In the genomic region with DNA sequence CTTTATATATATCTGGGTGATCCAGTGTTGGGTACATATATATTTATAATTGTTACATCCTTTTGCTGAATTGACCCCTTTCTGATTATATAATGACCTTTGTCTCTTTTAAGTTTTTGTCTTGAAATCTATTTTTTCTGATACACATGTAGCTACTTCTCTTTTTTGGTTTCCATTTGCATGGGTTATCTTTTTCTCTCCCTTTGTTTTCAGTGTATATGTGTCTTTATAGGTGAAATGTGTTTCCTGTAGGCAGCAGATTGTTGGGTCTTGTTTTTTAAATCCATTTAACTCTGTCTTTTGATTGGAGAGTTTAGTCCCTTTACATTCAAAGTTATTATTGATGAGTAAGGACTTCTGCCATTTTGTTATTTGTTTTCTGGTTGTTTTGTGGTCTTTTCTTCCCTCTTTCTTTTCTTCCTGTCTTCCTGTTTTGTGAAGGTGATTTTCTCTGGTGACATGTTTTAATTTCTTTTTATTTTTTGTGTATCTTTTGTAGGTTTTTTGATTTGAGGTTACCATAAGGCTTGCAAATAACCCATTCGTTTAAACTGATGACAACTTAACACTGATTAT, we compare ENCODE assay signal across 25 cellular contexts.
"Had no signal": no experiment of that assay in that cellular context is flagged by ENCODE, and none has a peak within 500 bp of the region (broad histone marks: within the 10 kb centered on the region; RNA-seq: fewer than 3 reads in every experiment).

No MANE protein-coding gene starts in this region.

- H3K27ac ChIP-seq: left lung, thoracic aorta had no signal

- H3K27ac Mint-ChIP-seq: activated CD4-positive, alpha-beta T cell treated with anti-CD3 and anti-CD28 coated beads, Interleukin-2, amount 10 ng/mL, durations not matched to agents 7 days and 5 days; activated CD8-positive, alpha-beta T cell treated with anti-CD3 and anti-CD28 coated beads, Interleukin-2, amount 10 ng/mL, durations not matched to agents 7 days and 5 days; activated naive CD4-positive, alpha-beta T cell treated with anti-CD3 and anti-CD28 coated beads, Interleukin-2, amount 50 U/mL, for 72 hours; activated T-helper 17 cell treated with anti-CD3 and anti-CD28 coated beads, Interleukin-2, amount 50 U/mL, for 72 hours; naive thymus-derived CD4-positive, alpha-beta T cell; T-cell; type B pancreatic cell had no signal

- H3K27me3 ChIP-seq: left lung had no signal

- H3K4me1 Mint-ChIP-seq: activated T-helper 17 cell treated with anti-CD3 and anti-CD28 coated beads, Interleukin-2, amount 50 U/mL, for 72 hours; neural crest cell; T-cell had no signal

- H3K4me3 Mint-ChIP-seq: activated CD4-positive, alpha-beta T cell treated with anti-CD3 and anti-CD28 coated beads, Interleukin-2, amount 10 ng/mL, durations not matched to agents 7 days and 5 days; activated CD8-positive, alpha-beta T cell treated with anti-CD3 and anti-CD28 coated beads, Interleukin-2, amount 10 ng/mL, durations not matched to agents 7 days and 5 days; activated T-helper 17 cell treated with anti-CD3 and anti-CD28 coated beads, Interleukin-2, amount 50 U/mL, for 72 hours; naive thymus-derived CD4-positive, alpha-beta T cell; neural crest cell; T-cell; type B pancreatic cell had no signal

- H3K36me3 Mint-ChIP-seq: activated naive CD4-positive, alpha-beta T cell treated with anti-CD3 and anti-CD28 coated beads, Interleukin-2, amount 50 U/mL, for 72 hours had no signal

- FAIRE-seq: endothelial cell of umbilical vein, small intestine had no signal

- H3K27me3 Mint-ChIP-seq: activated CD4-positive, alpha-beta T cell treated with anti-CD3 and anti-CD28 coated beads, Interleukin-2, amount 10 ng/mL, durations not matched to agents 7 days and 5 days; activated T-helper 17 cell treated with anti-CD3 and anti-CD28 coated beads, Interleukin-2, amount 50 U/mL, for 72 hours; naive thymus-derived CD4-positive, alpha-beta T cell; T-cell; type B pancreatic cell had no signal

- H3K36me3 ChIP-seq: left lung had no signal

- H3K9me3 ChIP-seq: left lung, thoracic aorta had no signal

- ATAC-seq: activated CD8-positive, alpha-beta T cell treated with anti-CD3 and anti-CD28 coated beads, Interleukin-2, amount 10 ng/mL, durations not matched to agents 7 days and 5 days; activated naive CD4-positive, alpha-beta T cell treated with anti-CD3 and anti-CD28 coated beads, Interleukin-2, amount 50 U/mL, for 72 hours; activated T-helper 17 cell treated with anti-CD3 and anti-CD28 coated beads, Interleukin-2, amount 50 U/mL, for 72 hours; esophagus mucosa; left lung; naive thymus-derived CD4-positive, alpha-beta T cell; sciatic nerve; T-cell had no signal

- H3K4me1 ChIP-seq: left lung had no signal

- H3K4me3 ChIP-seq: left lung, lung, thoracic aorta had no signal

- DNase-seq: activated CD4-positive, alpha-beta T cell treated with anti-CD3 and anti-CD28 coated beads, Interleukin-2, amount 10 ng/mL, durations not matched to agents 7 days and 5 days; activated CD8-positive, alpha-beta T cell treated with anti-CD3 and anti-CD28 coated beads, Interleukin-2, amount 10 ng/mL, durations not matched to agents 7 days and 5 days; aorta; central memory CD4-positive, alpha-beta T cell; effector memory CD4-positive, alpha-beta T cell; foreskin melanocyte; glutamatergic neuron; hippocampal formation; kidney glomerular epithelial cell; left lung; naive thymus-derived CD4-positive, alpha-beta T cell; posterior cingulate gyrus; small intestine; stimulated activated naive CD4-positive, alpha-beta T cell; T-cell; T-helper 9 cell had no signal

- H3K9me3 Mint-ChIP-seq: activated CD4-positive, alpha-beta T cell treated with anti-CD3 and anti-CD28 coated beads, Interleukin-2, amount 10 ng/mL, durations not matched to agents 7 days and 5 days; activated naive CD4-positive, alpha-beta T cell treated with anti-CD3 and anti-CD28 coated beads, Interleukin-2, amount 50 U/mL, for 72 hours; activated T-helper 17 cell treated with anti-CD3 and anti-CD28 coated beads, Interleukin-2, amount 50 U/mL, for 72 hours; naive thymus-derived CD4-positive, alpha-beta T cell; T-cell had no signal
